8 cellular contexts compared by ENCODE assay signal in genomic region chr11:123064268-123064657, GRCh38. TPM values are rescaled to one million over a fixed set of nuclear protein-coding genes. Genes with fewer than 3 reads are reported as not detected.
DNase-seq lines count a peak whose midpoint lies in the region; ATAC-seq, FAIRE-seq and TF ChIP-seq lines count a peak whose summit lies in the region.

No MANE protein-coding gene starts in this region.

- no peaks in the 10 kb centered on the region for H3K27me3 ChIP-seq in DND-41 (ENCODE audit: insufficient read depth, low read length, poor library complexity)
- no peaks in the 10 kb centered on the region for H3K27me3 ChIP-seq in OCI-LY1 (ENCODE audit: insufficient read depth, low read length)
- no peaks in the 10 kb centered on the region for H3K27me3 ChIP-seq in endothelial cell of umbilical vein (ENCODE audit: control insufficient read depth in 2 of 2, insufficient read depth in 2 of 2, low read length in 2 of 2)
- no peaks in the 10 kb centered on the region for H3K27me3 ChIP-seq in pancreas

- H4K20me1 ChIP-seq in DND-41 (ENCODE audit: insufficient read depth, low read length) (peaks cover 27% of the 10 kb centered on the region), OCI-LY1 (ENCODE audit: insufficient read depth, low read length) (no peaks in the 10 kb centered on the region), endothelial cell of umbilical vein (replicated peaks; ENCODE audit: control insufficient read depth, extremely low read depth, insufficient read depth, low read length) (peaks cover 2% of the 10 kb centered on the region)

- no peaks in the 10 kb centered on the region for H3K9me1 ChIP-seq in endothelial cell of umbilical vein (replicated peaks; ENCODE audit: control insufficient read depth, extremely low read depth, insufficient read depth, low read length)

- H3K4me2 ChIP-seq in DND-41 (ENCODE audit: insufficient read depth, low read length), result peak overlapping the region; percentile 64
- peak overlapping the region; percentile 92 for H3K4me2 ChIP-seq in OCI-LY1 (ENCODE audit: low read length)
- H3K4me2 ChIP-seq in endothelial cell of umbilical vein (ENCODE audit: insufficient read depth, low read length), result peak overlapping the region; percentile 92

- intact Hi-C loops in endothelial cell of umbilical vein (cut with micrococcal nuclease), result loop anchor here (5.0 to 10.0 kb wide), 6 partner anchors 53 to 1833 kb away; partner anchors contain the start of genes GRAMD1B, ROBO4 and UBASH3B
- intact Hi-C loops in pancreas (cut with DNase I), result no loop called here

- peaks cover 12% of the 10 kb centered on the region; the same call in 1 of the 2 replicates for H3F3A ChIP-seq in OCI-LY1 (ENCODE audit: insufficient read depth, low read length)

- H2AFZ ChIP-seq in DND-41 (ENCODE audit: low read depth, low read length) (no peak overlapping the region), OCI-LY1 (ENCODE audit: low read length) (no peak overlapping the region), endothelial cell of umbilical vein (ENCODE audit: low read depth, low read length) (peak overlapping the region; percentile 42)

- no peak for TF ChIP-seq CTCF in DND-41 (IDR thresholded peaks at IDR 0.05; ENCODE audit: borderline replicate concordance, extremely low read depth, low read length, poor library complexity, severe bottlenecking)
- no peak for TF ChIP-seq CTCF in OCI-LY1 (IDR thresholded peaks at IDR 0.05; ENCODE audit: low read length)
- TF ChIP-seq CTCF in endothelial cell of umbilical vein (IDR thresholded peaks at IDR 0.05; ENCODE audit: extremely low read depth in 1 of 2, insufficient read depth in 1 of 2, low read depth in 1 of 2, low read length in 2 of 2), result no peak
- TF ChIP-seq CTCF in pancreas (IDR thresholded peaks at IDR 0.05), result no peak

- FAIRE-seq in endothelial cell of umbilical vein (lab: Jason Lieb, UNC) (no peak), pancreas (lab: Jason Lieb, UNC) (no peak)

- peak overlapping the region; percentile 100 for H3K9ac ChIP-seq in DND-41 (ENCODE audit: low read depth, low read length)
- peak overlapping the region; percentile 100 for H3K9ac ChIP-seq in OCI-LY1 (ENCODE audit: low read length)
- peak overlapping the region; percentile 96 for H3K9ac ChIP-seq in endothelial cell of umbilical vein (replicated peaks; ENCODE audit: extremely low read depth, insufficient read depth, low read length)

- H3K4me3 ChIP-seq in DND-41 (ENCODE audit: low read depth in 1 of 2, low read length in 2 of 2) (peak overlapping the region in 1 of 2 experiments; percentile 78; a peak in 2 of 4 replicates), OCI-LY1 (ENCODE audit: low read depth, low read length, poor library complexity, severe bottlenecking) (peak overlapping the region; percentile 96), endothelial cell of umbilical vein (replicated peaks in 1 of 3; ENCODE audit: insufficient read depth in 1 of 3, low read depth in 1 of 3, low read length in 3 of 3) (peak overlapping the region in 1 of 3 experiments; percentile 80), pancreas (peak overlapping the region in 2 of 4 donors; percentile 73 to 89)

- H3K9me2 ChIP-seq in OCI-LY1 (ENCODE audit: low read depth, low read length), result no peaks in the 10 kb centered on the region

- H3K27ac ChIP-seq in DND-41 (ENCODE audit: low read length) (peak overlapping the region; percentile 100), OCI-LY1 (ENCODE audit: low read depth, low read length, poor library complexity, severe bottlenecking) (peak overlapping the region; percentile 97), endothelial cell of umbilical vein (ENCODE audit: insufficient read depth, low read depth, low read length) (peak overlapping the region; percentile 96), pancreas (peak overlapping the region; percentile 99 to 100 (median 100))

- 15 to 16% methylated on average over 6 of the region's 6 CpGs for WGBS in pancreas, 2 donors

- no peak for DNase-seq in DND-41
- no peak for DNase-seq in endothelial cell of umbilical vein (ENCODE audit: low read depth, low spot score)
- DNase-seq in pancreas, result no peak
- DNase-seq in T1000 (lab: John Stamatoyannopoulos, UW), result no peak

- peaks cover 39% of the 10 kb centered on the region for H3K4me1 ChIP-seq in DND-41 (ENCODE audit: insufficient read depth, low read length)
- H3K4me1 ChIP-seq in OCI-LY1 (ENCODE audit: insufficient read depth, low read length, severe bottlenecking), result peaks cover 55% of the 10 kb centered on the region
- peaks cover 16% of the 10 kb centered on the region for H3K4me1 ChIP-seq in endothelial cell of umbilical vein (ENCODE audit: control insufficient read depth, extremely low read depth, insufficient read depth, low read length)
- peaks cover 6 to 14% (median 12%) of the 10 kb centered on the region in 3 donors for H3K4me1 ChIP-seq in pancreas

- peaks cover 81% of the 10 kb centered on the region for H3K79me2 ChIP-seq in DND-41 (ENCODE audit: insufficient read depth, low read length)
- peaks cover 23% of the 10 kb centered on the region for H3K79me2 ChIP-seq in OCI-LY1 (ENCODE audit: insufficient read depth, low read length)
- H3K79me2 ChIP-seq in endothelial cell of umbilical vein (ENCODE audit: control insufficient read depth, insufficient read depth, low read length), result peaks cover 37% of the 10 kb centered on the region

- no peak for TF ChIP-seq POLR2A in endothelial cell of umbilical vein (IDR thresholded peaks at IDR 0.05; ENCODE audit: low read depth, low read length)

- CTCF ChIA-PET in endothelial cell of umbilical vein (lab: Charles Lee), result interaction anchor here (1.2 to 2.0 kb wide), 2 partner anchors 39 to 43 kb away, joined by 3 to 10 read pairs; no protein-coding TSS in a partner anchor

- BruUV-seq in endothelial cell of umbilical vein (replicated peaks; lab: Mats Ljungman, UMichigan), result no TSS peak

- dilution Hi-C loops in endothelial cell of umbilical vein (cut with MboI; ENCODE audit: extremely low pct_ligation_motif_present, low sequenced_read_pairs), result no loop called here

- no peak for ATAC-seq in DND-41 (ENCODE audit: insufficient read depth, low read depth)
- no peak for ATAC-seq in pancreas
- no peak for ATAC-seq in GM21717 (IDR thresholded peaks at IDR 0.05; ENCODE audit: unreplicated experiment)
- ATAC-seq in HG02763 (IDR thresholded peaks at IDR 0.05; ENCODE audit: unreplicated experiment), result no peak
- no peak for ATAC-seq in GM19035 (IDR thresholded peaks at IDR 0.05; ENCODE audit: unreplicated experiment)

- peaks cover 26% of the 10 kb centered on the region for H3K36me3 ChIP-seq in DND-41 (ENCODE audit: insufficient read depth, low read length)
- H3K36me3 ChIP-seq in OCI-LY1 (ENCODE audit: insufficient read depth, low read length), result peaks cover 26% of the 10 kb centered on the region
- peaks cover 10 to 12% of the 10 kb centered on the region in 2 experiments for H3K36me3 ChIP-seq in endothelial cell of umbilical vein (ENCODE audit: control insufficient read depth in 2 of 2, extremely low read depth in 1 of 2, insufficient read depth in 2 of 2, low read length in 2 of 2)
- H3K36me3 ChIP-seq in pancreas, result peaks cover 10 to 13% (median 13%) of the 10 kb centered on the region in 3 donors

- H3K9me3 ChIP-seq in DND-41 (ENCODE audit: insufficient read depth, low read length, severe bottlenecking), result no peaks in the 10 kb centered on the region
- no peaks in the 10 kb centered on the region for H3K9me3 ChIP-seq in OCI-LY1 (ENCODE audit: low read length)
- no peaks in the 10 kb centered on the region for H3K9me3 ChIP-seq in endothelial cell of umbilical vein (replicated peaks; ENCODE audit: control insufficient read depth, insufficient read depth, low read length)
- no peaks in the 10 kb centered on the region for H3K9me3 ChIP-seq in pancreas

- POLR2A ChIA-PET in endothelial cell of umbilical vein (lab: Charles Lee), result interaction anchor here (1.2 kb wide), 1 partner anchor 18 kb away, joined by 5 read pairs; no protein-coding TSS in a partner anchor

TF ChIP-seq in endothelial cell of umbilical vein, 7 proteins besides CTCF, POLR2A, EP300 and RAD21:
- TF ChIP-seq JUN (IDR thresholded peaks at IDR 0.05; ENCODE audit: borderline replicate concordance, insufficient read depth, insufficient read length, low read depth) (no peak), FOS (IDR thresholded peaks at IDR 0.05; ENCODE audit: borderline replicate concordance, insufficient read depth, low read length) (no peak), MAX (IDR thresholded peaks at IDR 0.05; ENCODE audit: insufficient read depth, insufficient read length) (no peak), MYC (IDR thresholded peaks at IDR 0.05; ENCODE audit: low read depth, low read length) (no peak), EZH2 (IDR thresholded peaks at IDR 0.05; ENCODE audit: borderline replicate concordance, low read depth, low read length, severe bottlenecking) (no peak), GATA2 (IDR thresholded peaks at IDR 0.05; ENCODE audit: insufficient read depth, insufficient read length, low read depth, low read length) (no peak), POLR2AphosphoS5 (IDR thresholded peaks at IDR 0.05; ENCODE audit: insufficient read depth, low read depth, low read length) (no peak)
TF ChIP-seq in endothelial cell of umbilical vein: peak in this region for 0.

RNA-seq across cellular contexts. Expression of gene HSPA8, which starts 2.3 kb away (rescaled TPM):
- total RNA-seq in endothelial cell of umbilical vein, result 1,573 and 1,728 TPM in 2 replicates
- 1,383 and 1,403 TPM in 2 replicates for polyA plus RNA-seq in endothelial cell of umbilical vein
- 1,786 and 2,092 TPM in 2 replicates for polyA plus RNA-seq in endothelial cell of umbilical vein (2011; cell fraction: cytosol; rRNA removed)
- 1,186 and 1,234 TPM in 2 replicates for polyA plus RNA-seq in endothelial cell of umbilical vein (2011; cell fraction: nucleus; rRNA removed)
- 1,835 and 3,311 TPM in 2 replicates for polyA plus RNA-seq in endothelial cell of umbilical vein (2012)
- 2,807 and 3,163 TPM in 2 replicates for polyA minus RNA-seq in endothelial cell of umbilical vein
- 881 TPM for polyA minus RNA-seq in endothelial cell of umbilical vein (2011; cell fraction: cytosol; rRNA and poly(A)+ RNA removed)
- 478 and 763 TPM in 2 replicates for polyA minus RNA-seq in endothelial cell of umbilical vein (2011; cell fraction: nucleus; rRNA and poly(A)+ RNA removed)
- 1,000 to 10,000 TPM in 3 of 6 donors, 100 to 1,000 TPM in 3; 625 to 1,721 (median 1,008) TPM for total RNA-seq in pancreas
- 100 to 1,000 TPM; 166 to 347 TPM for polyA plus RNA-seq in pancreas
